Comparison of ENCODE assay signal across 10 cellular contexts in genomic region chr19:18562086-18562485, GRCh38. TPM values are rescaled to one million over a fixed set of nuclear protein-coding genes. Genes with fewer than 3 reads are reported as not detected.
A peak's percentile ranks its signal among the peaks of the same experiment; 100 is the strongest.
DNase-seq lines count a peak whose midpoint lies in the region; ATAC-seq and TF ChIP-seq lines count a peak whose summit lies in the region.
"Had no signal": no experiment of that assay in that cellular context is flagged by ENCODE, and none has a peak within 500 bp of the region (broad histone marks: within the 10 kb centered on the region; RNA-seq: fewer than 3 reads in every experiment).

No MANE protein-coding gene starts in this region.

- H3K4me1 ChIP-seq in left lung (peaks cover 5 to 23% of the 10 kb centered on the region in 2 donors), thyroid gland (peaks cover 4 to 9% of the 10 kb centered on the region in 2 donors)
- H3K4me1 ChIP-seq: HAP-1 had no signal

- intact Hi-C loops in left lung (cut with DNase I): loop anchor here in 1 of 2 donors (10.0 kb wide), 1 partner anchor 97 kb away; no protein-coding TSS in a partner anchor
- intact Hi-C loops in thyroid gland (cut with DNase I): no loop called here

- H3K9me3 ChIP-seq in left lung (no peaks in the 10 kb centered on the region), thyroid gland (no peaks in the 10 kb centered on the region)
- H3K9me3 ChIP-seq: HAP-1 had no signal

- H3K27ac ChIP-seq in coronary artery (peak overlapping the region; percentile 89 to 95), left lung (peak overlapping the region; percentile 9 to 50), thyroid gland (peak overlapping the region in 2 of 3 donors; percentile 14 to 31)

- TF ChIP-seq CTCF in coronary artery (IDR thresholded peaks at IDR 0.05) (no peak), left lung (IDR thresholded peaks at IDR 0.05) (no peak), thyroid gland (IDR thresholded peaks at IDR 0.05) (no peak)

- no peaks in the 10 kb centered on the region for H3K9me3 Mint-ChIP-seq in activated CD4-positive, alpha-beta T cell treated with anti-CD3 and anti-CD28 coated beads, Interleukin-2, amount 10 ng/mL, durations not matched to agents 7 days and 5 days
- H3K9me3 Mint-ChIP-seq: CD4-positive, alpha-beta memory T cell had no signal

- no peaks in the 10 kb centered on the region for H3K27me3 Mint-ChIP-seq in activated CD4-positive, alpha-beta T cell treated with anti-CD3 and anti-CD28 coated beads, Interleukin-2, amount 10 ng/mL, durations not matched to agents 7 days and 5 days
- H3K27me3 Mint-ChIP-seq: activated CD4-positive, alpha-beta T cell treated with anti-CD3 and anti-CD28 coated beads for 36 hours; CD4-positive, alpha-beta memory T cell had no signal

- H3K36me3 ChIP-seq in left lung (peaks cover 0 to 59% of the 10 kb centered on the region in 2 donors), thyroid gland (peaks cover 28 to 34% of the 10 kb centered on the region in 2 donors)

- H3K36me3 Mint-ChIP-seq in activated CD4-positive, alpha-beta T cell treated with anti-CD3 and anti-CD28 coated beads, Interleukin-2, amount 10 ng/mL, durations not matched to agents 7 days and 5 days (ENCODE audit: low read depth): peaks cover 23% of the 10 kb centered on the region

- H3K4me1 Mint-ChIP-seq in activated CD4-positive, alpha-beta T cell treated with anti-CD3 and anti-CD28 coated beads, Interleukin-2, amount 10 ng/mL, durations not matched to agents 7 days and 5 days: peaks cover 25% of the 10 kb centered on the region

- TF ChIP-seq POLR2A in thyroid gland (IDR thresholded peaks at IDR 0.05): no peak

- H3K4me3 Mint-ChIP-seq in activated CD4-positive, alpha-beta T cell treated with anti-CD3 and anti-CD28 coated beads, Interleukin-2, amount 10 ng/mL, durations not matched to agents 7 days and 5 days: no peak overlapping the region
- H3K4me3 Mint-ChIP-seq: activated CD4-positive, alpha-beta T cell treated with anti-CD3 and anti-CD28 coated beads for 36 hours; CD4-positive, alpha-beta memory T cell had no signal

- no peak for ATAC-seq in left lung
- ATAC-seq in GM19035 (IDR thresholded peaks at IDR 0.05; ENCODE audit: unreplicated experiment): no peak
- ATAC-seq: activated CD4-positive, alpha-beta T cell treated with anti-CD3 and anti-CD28 coated beads for 36 hours had no signal

- H3K27me3 ChIP-seq in left lung (no peaks in the 10 kb centered on the region), thyroid gland (no peaks in the 10 kb centered on the region)

- DNase-seq in coronary artery (ENCODE audit: low spot score) (peak; percentile 88), left lung (no peak), thyroid gland (no peak), dedifferentiated amniotic fluid mesenchymal stem cell (ENCODE audit: extremely low spot score) (no peak)
- DNase-seq in activated CD4-positive, alpha-beta T cell treated with anti-CD3 and anti-CD28 coated beads, Interleukin-2, amount 10 ng/mL, durations not matched to agents 7 days and 5 days: no peak
- DNase-seq: activated CD4-positive, alpha-beta T cell treated with anti-CD3 and anti-CD28 coated beads for 36 hours; CD4-positive, alpha-beta memory T cell; GDM1 had no signal

- H3K4me3 ChIP-seq in coronary artery: peak overlapping the region; percentile 48
- no peak overlapping the region for H3K4me3 ChIP-seq in left lung
- no peak overlapping the region for H3K4me3 ChIP-seq in thyroid gland (replicated peaks in 1 of 3)
- H3K4me3 ChIP-seq: HAP-1 had no signal

- CTCF ChIA-PET in activated CD4-positive, alpha-beta T cell treated with anti-CD3 and anti-CD28 coated beads, Interleukin-2, amount 10 ng/mL, durations not matched to agents 7 days and 5 days (lab: Charles Lee): interaction anchor here (2.8 kb wide), 1 partner anchor 27 kb away, joined by 13 read pairs; the partner anchor contains the start of gene REX1BD

- WGBS in thyroid gland, 2 donors: 76 to 87% methylated on average over 14 of the region's 14 CpGs

- POLR2A ChIA-PET in activated CD4-positive, alpha-beta T cell treated with anti-CD3 and anti-CD28 coated beads, Interleukin-2, amount 10 ng/mL, durations not matched to agents 7 days and 5 days (lab: Charles Lee): no interaction called here

- H3K27ac Mint-ChIP-seq in activated CD4-positive, alpha-beta T cell treated with anti-CD3 and anti-CD28 coated beads, Interleukin-2, amount 10 ng/mL, durations not matched to agents 7 days and 5 days: no peak overlapping the region
- H3K27ac Mint-ChIP-seq: activated CD4-positive, alpha-beta T cell treated with anti-CD3 and anti-CD28 coated beads for 36 hours had no signal

RNA-seq across cellular contexts. Expression of gene KXD1, which starts 4.4 kb away (rescaled TPM):
- 10 to 100 TPM; 68.9 to 86.2 TPM for total RNA-seq in left lung
- total RNA-seq in thyroid gland: 100 to 1,000 TPM in 2 of 4 donors, 10 to 100 TPM in 2; 98.1 to 117 (median 103) TPM
- total RNA-seq in activated CD4-positive, alpha-beta T cell treated with anti-CD3 and anti-CD28 coated beads, Interleukin-2, amount 10 ng/mL, durations not matched to agents 7 days and 5 days: 10 to 100 TPM; 95.4 to 100.0 TPM

RNA-seq across cellular contexts. Expression of gene UBA52, which starts 9.6 kb away (rescaled TPM):
- 100 to 1,000 TPM; 922 to 971 TPM for total RNA-seq in left lung
- total RNA-seq in thyroid gland: 100 to 1,000 TPM; 395 to 726 (median 521) TPM
- total RNA-seq in activated CD4-positive, alpha-beta T cell treated with anti-CD3 and anti-CD28 coated beads, Interleukin-2, amount 10 ng/mL, durations not matched to agents 7 days and 5 days: 1,000 to 10,000 TPM; 1,627 to 1,778 TPM

RNA-seq across cellular contexts. Expression of gene FKBP8, which starts 18.7 kb away (rescaled TPM):
- total RNA-seq in left lung (100 to 1,000 TPM; 176 to 195 TPM), thyroid gland (100 to 1,000 TPM; 238 to 394 (median 314) TPM)
- 100 to 1,000 TPM; 185 to 206 TPM for total RNA-seq in activated CD4-positive, alpha-beta T cell treated with anti-CD3 and anti-CD28 coated beads, Interleukin-2, amount 10 ng/mL, durations not matched to agents 7 days and 5 days

RNA-seq across cellular contexts. Expression of gene REX1BD, which starts 26.5 kb away (rescaled TPM):
- total RNA-seq in left lung (10 to 100 TPM; 51.7 to 52.1 TPM), thyroid gland (100 to 1,000 TPM in 2 of 4 donors, 10 to 100 TPM in 2; 57.4 to 137 (median 101) TPM)
- 10 to 100 TPM; 73.0 to 85.2 TPM for total RNA-seq in activated CD4-positive, alpha-beta T cell treated with anti-CD3 and anti-CD28 coated beads, Interleukin-2, amount 10 ng/mL, durations not matched to agents 7 days and 5 days

RNA-seq across cellular contexts. Expression of gene ELL, which starts 40.2 kb away (rescaled TPM):
- 10 to 100 TPM; 13.3 to 22.9 TPM for total RNA-seq in left lung
- total RNA-seq in thyroid gland: 10 to 100 TPM; 10.8 to 31.0 (median 11.5) TPM
- total RNA-seq in activated CD4-positive, alpha-beta T cell treated with anti-CD3 and anti-CD28 coated beads, Interleukin-2, amount 10 ng/mL, durations not matched to agents 7 days and 5 days: 10 to 100 TPM; 20.3 to 20.9 TPM

Comparison
In these comparisons a context has a peak if more than half of its experiments do, and no peak if none do; other contexts are left out.
1. H3K27ac ChIP-seq: peak in every context shown above with its lines; median percentile 92 in coronary artery; 30 in left lung; 22 in thyroid gland.